ENCODE assay signal across 9 cellular contexts in the genomic region with DNA sequence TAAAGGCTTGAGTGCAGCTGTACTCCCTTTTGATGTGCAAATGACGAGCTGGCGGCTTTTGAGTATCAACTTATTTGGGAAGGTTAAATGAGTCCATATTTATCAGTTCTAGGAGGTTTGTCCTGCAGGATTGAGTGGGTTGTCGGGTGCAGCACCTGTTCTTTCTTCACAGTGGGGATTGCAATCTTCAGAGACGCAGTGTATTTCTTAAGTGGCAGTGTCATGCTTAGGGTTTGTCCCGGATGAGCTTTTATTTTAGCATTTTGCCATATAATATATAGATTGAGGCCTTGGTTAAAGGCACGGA. TPM values are rescaled to one million over a fixed set of nuclear protein-coding genes. Genes with fewer than 3 reads are reported as not detected.
A peak's percentile ranks its signal among the peaks of the same experiment; 100 is the strongest.
DNase-seq lines count a peak whose midpoint lies in the region; ATAC-seq and TF ChIP-seq lines count a peak whose summit lies in the region.
"Had no signal": no experiment of that assay in that cellular context is flagged by ENCODE, and none has a peak within 500 bp of the region (broad histone marks: within the 10 kb centered on the region; RNA-seq: fewer than 3 reads in every experiment).

No MANE protein-coding gene starts in this region.

- peak overlapping the region in 3 of 4 donors; percentile 86 to 94 (median 93) for H3K27ac ChIP-seq in gastroesophageal sphincter

- H3K9ac ChIP-seq in skeletal muscle satellite cell (ENCODE audit: low read depth, low read length): peak overlapping the region; percentile 96

- WGBS in gastroesophageal sphincter (ENCODE audit: low coverage in 1 of 2), 2 donors: 8 to 25% methylated on average over 4 to 6 of the region's 6 CpGs

- no peak for ATAC-seq in gastroesophageal sphincter
- ATAC-seq in HG02840 (IDR thresholded peaks at IDR 0.05; ENCODE audit: low FRiP score, unreplicated experiment): no peak

- no peaks in the 10 kb centered on the region for H3K36me3 ChIP-seq in H7 (replicated peaks; ENCODE audit: control insufficient read depth, insufficient read depth, low read length)
- H3K36me3 ChIP-seq in gastroesophageal sphincter: no peaks in the 10 kb centered on the region
- H3K36me3 ChIP-seq in skeletal muscle satellite cell (ENCODE audit: insufficient read depth, low read length): no peaks in the 10 kb centered on the region

- H3K4me3 ChIP-seq in H7 (ENCODE audit: insufficient read depth, low read depth, low read length) (peak overlapping the region; percentile 84), gastroesophageal sphincter (peak overlapping the region; percentile 68 to 76), skeletal muscle satellite cell (ENCODE audit: low read length) (peak overlapping the region; percentile 89)

- H3K36me3 Mint-ChIP-seq in T-helper 2 cell treated with Interferon-gamma antibody and Interleukin-4, amounts not matched to agents 5 μg/mL and 100 μg/mL, for 36 hours (ENCODE audit: low read depth): peaks cover 11% of the 10 kb centered on the region

- TF ChIP-seq POLR2A in gastroesophageal sphincter (IDR thresholded peaks at IDR 0.05): no peak

- H3K4me2 ChIP-seq in skeletal muscle satellite cell (ENCODE audit: low read length): peak overlapping the region; percentile 96

- H3K9me3 ChIP-seq in gastroesophageal sphincter (no peaks in the 10 kb centered on the region), skeletal muscle satellite cell (replicated peaks; ENCODE audit: low read length) (no peaks in the 10 kb centered on the region)

- peaks cover 34% of the 10 kb centered on the region for H3K4me1 Mint-ChIP-seq in T-helper 2 cell treated with Interferon-gamma antibody and Interleukin-4, amounts not matched to agents 5 μg/mL and 100 μg/mL, for 36 hours (ENCODE audit: low read depth)

- H3K9me3 Mint-ChIP-seq in T-helper 2 cell treated with Interferon-gamma antibody and Interleukin-4, amounts not matched to agents 5 μg/mL and 100 μg/mL, for 36 hours: no peaks in the 10 kb centered on the region

- peak overlapping the region; percentile 84 for H3K27ac Mint-ChIP-seq in T-helper 2 cell treated with Interferon-gamma antibody and Interleukin-4, amounts not matched to agents 5 μg/mL and 100 μg/mL, for 36 hours

- H3K4me1 ChIP-seq in gastroesophageal sphincter (peaks cover 0 to 24% (median 7%) of the 10 kb centered on the region in 3 donors), skeletal muscle satellite cell (ENCODE audit: control insufficient read depth, insufficient read depth, low read length) (peaks cover 17% of the 10 kb centered on the region)

- H3K27me3 ChIP-seq in H7 (ENCODE audit: control insufficient read depth, insufficient read depth, low read length) (peaks cover 3% of the 10 kb centered on the region; the same call in 1 of the 2 replicates), gastroesophageal sphincter (no peaks in the 10 kb centered on the region), skeletal muscle satellite cell (ENCODE audit: control insufficient read depth, insufficient read depth, low read length) (no peaks in the 10 kb centered on the region)

- H3K27me3 Mint-ChIP-seq in T-helper 2 cell treated with Interferon-gamma antibody and Interleukin-4, amounts not matched to agents 5 μg/mL and 100 μg/mL, for 36 hours (ENCODE audit: low read depth): no peaks in the 10 kb centered on the region

- TF ChIP-seq CTCF in gastroesophageal sphincter (IDR thresholded peaks at IDR 0.05): no peak

- TF ChIP-seq EP300 in gastroesophageal sphincter (IDR thresholded peaks at IDR 0.05): no peak

- peak overlapping the region; percentile 100 for H3K4me3 Mint-ChIP-seq in T-helper 2 cell treated with Interferon-gamma antibody and Interleukin-4, amounts not matched to agents 5 μg/mL and 100 μg/mL, for 36 hours

- DNase-seq in H7 (no peak), NCI-H1105 treated with DMSO at 0.1 percent for 48 hours (lab: John Stamatoyannopoulos, UW) (no peak), GM19238 (ENCODE audit: insufficient read length, low spot score) (no peak), GF-D8 (lab: John Stamatoyannopoulos, UW) (no peak)
- no peak for DNase-seq in T-helper 2 cell treated with Interferon-gamma antibody and Interleukin-4, amounts not matched to agents 5 μg/mL and 100 μg/mL, for 36 hours (ENCODE audit: low spot score)
- DNase-seq: kidney glomerular epithelial cell had no signal

RNA-seq across cellular contexts. Expression of gene FUT8, which starts 1.2 kb away (rescaled TPM):
- 34.9 and 38.5 TPM in 2 replicates for total RNA-seq in H7 (2014; rRNA removed; shearing (Covaris generic))
- 10 to 100 TPM; 16.9 to 35.2 (median 30.8) TPM for total RNA-seq in gastroesophageal sphincter
- total RNA-seq in skeletal muscle satellite cell (2012; rRNA removed): 60.9 and 81.1 TPM in 2 replicates
